30 cellular contexts compared by ENCODE assay signal in the genomic region with DNA sequence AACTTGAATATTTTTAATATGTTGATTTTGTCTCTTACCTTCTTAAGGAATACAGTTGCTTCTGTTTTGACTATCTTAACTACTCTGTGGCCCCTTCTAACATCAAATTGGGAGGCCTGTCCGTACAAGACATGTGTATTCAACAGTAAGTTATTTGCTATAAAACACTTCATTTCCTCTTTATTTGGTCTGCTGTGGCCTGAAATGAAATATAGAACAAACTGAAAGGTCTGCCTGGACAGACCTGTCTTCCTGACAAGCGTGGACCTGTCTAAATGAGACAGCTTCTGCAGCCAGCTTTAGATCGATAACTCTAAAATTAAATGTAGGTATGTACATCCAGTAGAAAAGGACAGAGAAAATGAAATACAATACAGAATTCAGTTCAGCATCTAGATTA. TPM values are rescaled to one million over a fixed set of nuclear protein-coding genes. Genes with fewer than 3 reads are reported as not detected.
"Had no signal": no experiment of that assay in that cellular context is flagged by ENCODE, and none has a peak within 500 bp of the region (broad histone marks: within the 10 kb centered on the region; RNA-seq: fewer than 3 reads in every experiment).

No MANE protein-coding gene starts in this region.

- FAIRE-seq: kidney, small intestine had no signal

- H3K27ac Mint-ChIP-seq: activated CD4-positive, alpha-beta T cell treated with anti-CD3 and anti-CD28 coated beads, Interleukin-2, amount 10 ng/mL, durations not matched to agents 24 days and 14 days; activated CD8-positive, alpha-beta T cell treated with anti-CD3 and anti-CD28 coated beads for 36 hours; activated T-helper 17 cell treated with anti-CD3 and anti-CD28 coated beads, Interleukin-2, amount 50 U/mL, for 72 hours; dendritic cell treated with granulocyte-macrophage colony-stimulating factor and Interleukin-4, amounts not matched to agents 40 ng/mL and 50 ng/mL, for 4 days; endodermal cell; nephron progenitor cell; stimulated activated naive B cell treated with anti-CD40 and anti-IgM and Interleukin-4, amounts not matched to agents 10 μg/mL and 1 μg/mL and 100 μg/mL, for 72 hours had no signal

- H3K4me3 Mint-ChIP-seq: activated CD4-positive, alpha-beta T cell treated with anti-CD3 and anti-CD28 coated beads, Interleukin-2, amount 10 ng/mL, durations not matched to agents 24 days and 14 days; activated CD8-positive, alpha-beta T cell treated with anti-CD3 and anti-CD28 coated beads for 36 hours; activated T-cell treated with anti-CD3 and anti-CD28 coated beads, Interleukin-2, amount 50 U/mL, for 4 hours; activated T-helper 17 cell treated with anti-CD3 and anti-CD28 coated beads, Interleukin-2, amount 50 U/mL, for 72 hours; central memory CD8-positive, alpha-beta T cell; dendritic cell treated with granulocyte-macrophage colony-stimulating factor and Interleukin-4, amounts not matched to agents 40 ng/mL and 50 ng/mL, for 4 days; endodermal cell; stimulated activated naive B cell treated with anti-CD40 and anti-IgM and Interleukin-4, amounts not matched to agents 10 μg/mL and 1 μg/mL and 100 μg/mL, for 72 hours had no signal

- H3K4me3 ChIP-seq: esophagus squamous epithelium, gastrocnemius medialis, mucosa of descending colon, pancreas, psoas muscle, sigmoid colon, stomach, thyroid gland, upper lobe of right lung had no signal

- H3K36me3 ChIP-seq: esophagus squamous epithelium, gastrocnemius medialis, pancreas, sigmoid colon, stomach, thyroid gland, upper lobe of right lung had no signal

- H3K4me1 ChIP-seq: gastrocnemius medialis, psoas muscle, upper lobe of right lung had no signal

- H3K27ac ChIP-seq: gastrocnemius medialis, pancreas, psoas muscle, sigmoid colon, upper lobe of right lung had no signal

- H3K9me3 Mint-ChIP-seq: activated CD4-positive, alpha-beta T cell treated with anti-CD3 and anti-CD28 coated beads, Interleukin-2, amount 10 ng/mL, durations not matched to agents 24 days and 14 days; activated CD8-positive, alpha-beta T cell treated with anti-CD3 and anti-CD28 coated beads for 36 hours; activated T-cell treated with anti-CD3 and anti-CD28 coated beads, Interleukin-2, amount 50 U/mL, for 4 hours; activated T-helper 17 cell treated with anti-CD3 and anti-CD28 coated beads, Interleukin-2, amount 50 U/mL, for 72 hours; central memory CD8-positive, alpha-beta T cell; endodermal cell had no signal

- H3K27me3 ChIP-seq: pancreas, thyroid gland had no signal

- DNase-seq: activated CD4-positive, alpha-beta T cell treated with anti-CD3 and anti-CD28 coated beads, Interleukin-2, amount 10 ng/mL, durations not matched to agents 24 days and 14 days; activated CD4-positive, CD25-positive, alpha-beta regulatory T cell treated with anti-CD3 and anti-CD28 coated beads, Interleukin-2, amount 50 U/mL, for 72 hours; activated CD8-positive, alpha-beta T cell treated with anti-CD3 and anti-CD28 coated beads for 36 hours; activated gamma-delta T cell treated with Interleukin-2 at 50 U/mL for 16 hours; activated naive CD4-positive, alpha-beta T cell treated with anti-CD3 and anti-CD28 coated beads, Interleukin-2, amount 50 U/mL, for 16 hours; activated T-cell treated with anti-CD3 and anti-CD28 coated beads, Interleukin-2, amount 50 U/mL, for 4 hours; amniotic stem cell; endodermal cell; esophagus squamous epithelium; gastrocnemius medialis; glutamatergic neuron; kidney; left colon; mucosa of descending colon; nephron progenitor cell; pancreas; psoas muscle; sigmoid colon; small intestine; stimulated activated CD4-positive, alpha-beta T cell treated with anti-CD3 and anti-CD28 coated beads, Interleukin-1b, Interleukin-23, amount 100 ng/mL, for 48 hours; stimulated activated CD4-positive, alpha-beta T cell treated with anti-CD3 and anti-CD28 coated beads, Interleukin-4, amount 100 ng/mL, for 4 hours; stimulated activated CD8-positive, alpha-beta memory T cell treated with anti-CD3 and anti-CD28 coated beads, Interleukin-4, amount 100 ng/mL, for 48 hours; stimulated activated naive B cell treated with anti-CD40 and anti-IgM and Interleukin-4, amounts not matched to agents 10 μg/mL and 1 μg/mL and 100 μg/mL, for 72 hours; stomach; T-helper 2 cell; thyroid gland; upper lobe of right lung had no signal

- H3K9me3 ChIP-seq: esophagus squamous epithelium, gastrocnemius medialis, mucosa of descending colon, pancreas, psoas muscle, sigmoid colon, thyroid gland, upper lobe of right lung had no signal

RNA-seq across cellular contexts. Expression of gene LPAR1, which starts 2.2 kb away (rescaled TPM):
- total RNA-seq: activated CD4-positive, alpha-beta T cell treated with anti-CD3 and anti-CD28 coated beads, Interleukin-2, amount 10 ng/mL, durations not matched to agents 24 days and 14 days; activated CD8-positive, alpha-beta T cell treated with anti-CD3 and anti-CD28 coated beads for 36 hours; activated T-helper 17 cell treated with anti-CD3 and anti-CD28 coated beads, Interleukin-2, amount 50 U/mL, for 72 hours had no signal
